8 cellular contexts compared by ENCODE assay signal in genomic region chr14:24436355-24437019, GRCh38. TPM values are rescaled to one million over a fixed set of nuclear protein-coding genes. Genes with fewer than 3 reads are reported as not detected.
DNase-seq lines count a peak whose midpoint lies in the region; ATAC-seq and TF ChIP-seq lines count a peak whose summit lies in the region.

No MANE protein-coding gene starts in this region.

- no peaks in the 10 kb centered on the region; the same call in 1 of the 2 replicates for H3F3A ChIP-seq in OCI-LY1 (ENCODE audit: insufficient read depth, low read length)

- 0 out of 2 replicates have a peak, but pooled peaks cover 2% of the 10 kb centered on the region for H3K79me2 ChIP-seq in OCI-LY1 (ENCODE audit: insufficient read depth, low read length)

- no peak overlapping the region for H3K9ac ChIP-seq in OCI-LY1 (ENCODE audit: low read length)

- no peak overlapping the region for H2AFZ ChIP-seq in OCI-LY1 (ENCODE audit: low read length)

- H3K4me1 ChIP-seq in OCI-LY1 (ENCODE audit: insufficient read depth, low read length, severe bottlenecking) (peaks cover 42% of the 10 kb centered on the region), right atrium auricular region (peaks cover 0 to 52% of the 10 kb centered on the region in 2 donors)

- in situ Hi-C loops in astrocyte of the cerebellum (cut with HindIII; ENCODE audit: low sequenced_read_pairs), result loop anchor here (5.0 to 10.0 kb wide), 2 partner anchors 114 to 232 kb away; partner anchors contain the start of gene TSSK4

- H3K9me3 ChIP-seq in OCI-LY1 (ENCODE audit: low read length) (no peaks in the 10 kb centered on the region), right atrium auricular region (no peaks in the 10 kb centered on the region)

- TF ChIP-seq CTCF in 22Rv1 (IDR thresholded peaks at IDR 0.05) (peak; percentile 83), OCI-LY1 (IDR thresholded peaks at IDR 0.05; ENCODE audit: low read length) (peak; percentile 81), astrocyte of the cerebellum (IDR thresholded peaks at IDR 0.05; ENCODE audit: low read depth, low read length, missing control alignments) (peak; percentile 75), right atrium auricular region (IDR thresholded peaks at IDR 0.05) (peak; percentile 66 to 90)

- H3K4me3 ChIP-seq in OCI-LY1 (ENCODE audit: low read depth, low read length, poor library complexity, severe bottlenecking) (no peak overlapping the region), astrocyte of the cerebellum (ENCODE audit: low read depth, low read length) (no peak overlapping the region), right atrium auricular region (no peak overlapping the region)

- H4K20me1 ChIP-seq in OCI-LY1 (ENCODE audit: insufficient read depth, low read length), result no peaks in the 10 kb centered on the region

- DNase-seq in GDM1 (lab: John Stamatoyannopoulos, UW) (peak; percentile 49), HuH-7 (ENCODE audit: low spot score) (peak; percentile 56), astrocyte of the cerebellum (ENCODE audit: low read depth) (peak; percentile 64), right atrium auricular region (ENCODE audit: low spot score) (no peak), sciatic nerve (ENCODE audit: low spot score) (peak; percentile 56)

- H3K36me3 ChIP-seq in OCI-LY1 (ENCODE audit: insufficient read depth, low read length) (peaks cover 82% of the 10 kb centered on the region), right atrium auricular region (peaks cover 71% of the 10 kb centered on the region)

- H3K4me2 ChIP-seq in OCI-LY1 (ENCODE audit: low read length), result no peak overlapping the region

- no peaks in the 10 kb centered on the region for H3K9me2 ChIP-seq in OCI-LY1 (ENCODE audit: low read depth, low read length)

- H3K27me3 ChIP-seq in OCI-LY1 (ENCODE audit: insufficient read depth, low read length), result no peaks in the 10 kb centered on the region
- H3K27me3 ChIP-seq in right atrium auricular region, result no peaks in the 10 kb centered on the region

- ATAC-seq in sciatic nerve (peak; percentile 55), GM18870 (IDR thresholded peaks at IDR 0.05; ENCODE audit: unreplicated experiment) (no peak)

- H3K27ac ChIP-seq in 22Rv1, result peak overlapping the region; percentile 26; the same call in 1 of the 2 replicates
- H3K27ac ChIP-seq in OCI-LY1 (ENCODE audit: low read depth, low read length, poor library complexity, severe bottlenecking), result no peak overlapping the region
- peak overlapping the region; percentile 65 to 67 for H3K27ac ChIP-seq in right atrium auricular region

- intact Hi-C loops in sciatic nerve (cut with DNase I), result loop anchor here (5.0 to 10.0 kb wide), 2 partner anchors 192 to 1851 kb away; partner anchors contain the start of gene TINF2

RNA-seq across cellular contexts. Expression of gene SDR39U1, which starts 6.1 kb away (rescaled TPM):
- 10 to 100 TPM; 49.2 to 55.1 TPM for total RNA-seq in right atrium auricular region
- total RNA-seq in sciatic nerve, result 43.9 TPM

RNA-seq across cellular contexts. Expression of gene KHNYN, which starts 6.7 kb away (rescaled TPM):
- total RNA-seq in right atrium auricular region (10 to 100 TPM; 16.3 to 23.0 TPM), sciatic nerve (73.4 TPM)

RNA-seq across cellular contexts. Expression of gene CBLN3, which starts 7.0 kb away (rescaled TPM):
- total RNA-seq in right atrium auricular region (1 to 10 TPM in 1 of 2 donors, under 1 TPM in 1; 0.48 to 1.4 TPM), sciatic nerve (7.0 TPM)

RNA-seq across cellular contexts. Expression of gene NYNRIN, which starts 37.7 kb away (rescaled TPM):
- 10 to 100 TPM in 1 of 2 donors, 1 to 10 TPM in 1; 6.0 to 10.1 TPM for total RNA-seq in right atrium auricular region
- total RNA-seq in sciatic nerve, result 20.0 TPM
